ENCODE assay signal across 3 cellular contexts in the genomic region with DNA sequence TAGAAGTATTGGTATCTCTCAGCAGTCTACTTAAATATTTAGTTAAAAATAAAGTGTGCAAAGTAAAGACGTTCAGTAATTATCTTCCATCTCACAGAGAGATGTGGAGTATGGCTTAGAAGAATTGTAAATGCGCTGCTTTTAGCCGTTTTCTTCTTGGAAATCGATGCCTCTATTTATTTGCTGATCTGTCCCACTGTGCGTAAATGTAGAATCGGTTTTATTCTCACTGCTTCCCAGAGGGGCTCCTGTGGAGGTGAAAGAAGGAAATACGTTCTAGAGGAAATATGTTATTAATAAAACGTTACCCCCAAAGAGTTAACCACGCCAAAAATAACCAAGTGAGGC.
TF ChIP-seq lines count a peak whose summit lies in the region.

No MANE protein-coding gene starts in this region.

TF ChIP-seq in SK-N-SH, 30 proteins besides CTCF, POLR2A, EP300 and RAD21 (continued from another document):
- TF ChIP-seq, protein P1, sequence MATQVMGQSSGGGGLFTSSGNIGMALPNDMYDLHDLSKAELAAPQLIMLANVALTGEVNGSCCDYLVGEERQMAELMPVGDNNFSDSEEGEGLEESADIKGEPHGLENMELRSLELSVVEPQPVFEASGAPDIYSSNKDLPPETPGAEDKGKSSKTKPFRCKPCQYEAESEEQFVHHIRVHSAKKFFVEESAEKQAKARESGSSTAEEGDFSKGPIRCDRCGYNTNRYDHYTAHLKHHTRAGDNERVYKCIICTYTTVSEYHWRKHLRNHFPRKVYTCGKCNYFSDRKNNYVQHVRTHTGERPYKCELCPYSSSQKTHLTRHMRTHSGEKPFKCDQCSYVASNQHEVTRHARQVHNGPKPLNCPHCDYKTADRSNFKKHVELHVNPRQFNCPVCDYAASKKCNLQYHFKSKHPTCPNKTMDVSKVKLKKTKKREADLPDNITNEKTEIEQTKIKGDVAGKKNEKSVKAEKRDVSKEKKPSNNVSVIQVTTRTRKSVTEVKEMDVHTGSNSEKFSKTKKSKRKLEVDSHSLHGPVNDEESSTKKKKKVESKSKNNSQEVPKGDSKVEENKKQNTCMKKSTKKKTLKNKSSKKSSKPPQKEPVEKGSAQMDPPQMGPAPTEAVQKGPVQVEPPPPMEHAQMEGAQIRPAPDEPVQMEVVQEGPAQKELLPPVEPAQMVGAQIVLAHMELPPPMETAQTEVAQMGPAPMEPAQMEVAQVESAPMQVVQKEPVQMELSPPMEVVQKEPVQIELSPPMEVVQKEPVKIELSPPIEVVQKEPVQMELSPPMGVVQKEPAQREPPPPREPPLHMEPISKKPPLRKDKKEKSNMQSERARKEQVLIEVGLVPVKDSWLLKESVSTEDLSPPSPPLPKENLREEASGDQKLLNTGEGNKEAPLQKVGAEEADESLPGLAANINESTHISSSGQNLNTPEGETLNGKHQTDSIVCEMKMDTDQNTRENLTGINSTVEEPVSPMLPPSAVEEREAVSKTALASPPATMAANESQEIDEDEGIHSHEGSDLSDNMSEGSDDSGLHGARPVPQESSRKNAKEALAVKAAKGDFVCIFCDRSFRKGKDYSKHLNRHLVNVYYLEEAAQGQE (IDR thresholded peaks at IDR 0.05; ENCODE audit: low read depth, low read length), result no peak
- TF ChIP-seq SIN3A (IDR thresholded peaks at IDR 0.05; ENCODE audit: borderline replicate concordance, low read depth, low read length) (no peak), TAF1 (IDR thresholded peaks at IDR 0.05; ENCODE audit: borderline replicate concordance, low read depth, low read length) (no peak), NFIC (IDR thresholded peaks at IDR 0.05; ENCODE audit: borderline replicate concordance) (no peak), TEAD4 (IDR thresholded peaks at IDR 0.05; ENCODE audit: borderline replicate concordance, insufficient read depth) (no peak), RFX5 (IDR thresholded peaks at IDR 0.05; ENCODE audit: low read length) (no peak)
- TF ChIP-seq, protein P2, sequence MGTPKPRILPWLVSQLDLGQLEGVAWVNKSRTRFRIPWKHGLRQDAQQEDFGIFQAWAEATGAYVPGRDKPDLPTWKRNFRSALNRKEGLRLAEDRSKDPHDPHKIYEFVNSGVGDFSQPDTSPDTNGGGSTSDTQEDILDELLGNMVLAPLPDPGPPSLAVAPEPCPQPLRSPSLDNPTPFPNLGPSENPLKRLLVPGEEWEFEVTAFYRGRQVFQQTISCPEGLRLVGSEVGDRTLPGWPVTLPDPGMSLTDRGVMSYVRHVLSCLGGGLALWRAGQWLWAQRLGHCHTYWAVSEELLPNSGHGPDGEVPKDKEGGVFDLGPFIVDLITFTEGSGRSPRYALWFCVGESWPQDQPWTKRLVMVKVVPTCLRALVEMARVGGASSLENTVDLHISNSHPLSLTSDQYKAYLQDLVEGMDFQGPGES (IDR thresholded peaks at IDR 0.05; ENCODE audit: low read depth, low read length), result no peak
- TF ChIP-seq, protein P3, sequence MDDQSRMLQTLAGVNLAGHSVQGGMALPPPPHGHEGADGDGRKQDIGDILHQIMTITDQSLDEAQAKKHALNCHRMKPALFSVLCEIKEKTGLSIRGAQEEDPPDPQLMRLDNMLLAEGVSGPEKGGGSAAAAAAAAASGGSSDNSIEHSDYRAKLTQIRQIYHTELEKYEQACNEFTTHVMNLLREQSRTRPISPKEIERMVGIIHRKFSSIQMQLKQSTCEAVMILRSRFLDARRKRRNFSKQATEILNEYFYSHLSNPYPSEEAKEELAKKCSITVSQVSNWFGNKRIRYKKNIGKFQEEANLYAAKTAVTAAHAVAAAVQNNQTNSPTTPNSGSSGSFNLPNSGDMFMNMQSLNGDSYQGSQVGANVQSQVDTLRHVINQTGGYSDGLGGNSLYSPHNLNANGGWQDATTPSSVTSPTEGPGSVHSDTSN (IDR thresholded peaks at IDR 0.05), result no peak
- TF ChIP-seq, protein P4, sequence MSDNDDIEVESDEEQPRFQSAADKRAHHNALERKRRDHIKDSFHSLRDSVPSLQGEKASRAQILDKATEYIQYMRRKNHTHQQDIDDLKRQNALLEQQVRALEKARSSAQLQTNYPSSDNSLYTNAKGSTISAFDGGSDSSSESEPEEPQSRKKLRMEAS (IDR thresholded peaks at IDR 0.05; ENCODE audit: low read depth), result no peak

TF ChIP-seq in SK-N-SH treated with all-trans-retinoic acid at 6 μM for 48 hours, 23 proteins besides CTCF, POLR2A, EP300 and RAD21 (continued from another document):
- TF ChIP-seq ZNF8 (CRISPR knock-in tag; IDR thresholded peaks at IDR 0.05), result no peak
- no peak for TF ChIP-seq GLIS3 (CRISPR knock-in tag; IDR thresholded peaks at IDR 0.05)
- TF ChIP-seq SNAI2 (CRISPR knock-in tag; IDR thresholded peaks at IDR 0.05), result no peak
- TF ChIP-seq, protein P5, sequence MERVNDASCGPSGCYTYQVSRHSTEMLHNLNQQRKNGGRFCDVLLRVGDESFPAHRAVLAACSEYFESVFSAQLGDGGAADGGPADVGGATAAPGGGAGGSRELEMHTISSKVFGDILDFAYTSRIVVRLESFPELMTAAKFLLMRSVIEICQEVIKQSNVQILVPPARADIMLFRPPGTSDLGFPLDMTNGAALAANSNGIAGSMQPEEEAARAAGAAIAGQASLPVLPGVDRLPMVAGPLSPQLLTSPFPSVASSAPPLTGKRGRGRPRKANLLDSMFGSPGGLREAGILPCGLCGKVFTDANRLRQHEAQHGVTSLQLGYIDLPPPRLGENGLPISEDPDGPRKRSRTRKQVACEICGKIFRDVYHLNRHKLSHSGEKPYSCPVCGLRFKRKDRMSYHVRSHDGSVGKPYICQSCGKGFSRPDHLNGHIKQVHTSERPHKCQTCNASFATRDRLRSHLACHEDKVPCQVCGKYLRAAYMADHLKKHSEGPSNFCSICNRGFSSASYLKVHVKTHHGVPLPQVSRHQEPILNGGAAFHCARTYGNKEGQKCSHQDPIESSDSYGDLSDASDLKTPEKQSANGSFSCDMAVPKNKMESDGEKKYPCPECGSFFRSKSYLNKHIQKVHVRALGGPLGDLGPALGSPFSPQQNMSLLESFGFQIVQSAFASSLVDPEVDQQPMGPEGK (CRISPR knock-in tag; IDR thresholded peaks at IDR 0.05; ENCODE audit: borderline replicate concordance), result no peak
- TF ChIP-seq ZC3H10 (CRISPR knock-in tag; IDR thresholded peaks at IDR 0.05), result no peak
- TF ChIP-seq ZNF70 (CRISPR knock-in tag; IDR thresholded peaks at IDR 0.05), result no peak
- no peak for TF ChIP-seq OSR1 (CRISPR knock-in tag; IDR thresholded peaks at IDR 0.05)
- no peak for TF ChIP-seq ZFP3 (CRISPR knock-in tag; IDR thresholded peaks at IDR 0.05)
- TF ChIP-seq ARNTL (CRISPR knock-in tag; IDR thresholded peaks at IDR 0.05; ENCODE audit: borderline replicate concordance, low read depth), result no peak
- no peak for TF ChIP-seq BACH2 (CRISPR knock-in tag; IDR thresholded peaks at IDR 0.05; ENCODE audit: borderline replicate concordance)
- no peak for TF ChIP-seq ESRRG (CRISPR knock-in tag; IDR thresholded peaks at IDR 0.05)
- no peak for TF ChIP-seq ISL1 (CRISPR knock-in tag; IDR thresholded peaks at IDR 0.05)
- TF ChIP-seq PPARA (CRISPR knock-in tag; IDR thresholded peaks at IDR 0.05; ENCODE audit: borderline replicate concordance), result no peak
- no peak for TF ChIP-seq TOX (CRISPR knock-in tag; IDR thresholded peaks at IDR 0.05; ENCODE audit: borderline replicate concordance)
TF ChIP-seq in SK-N-SH treated with all-trans-retinoic acid at 6 μM for 48 hours: peak in this region for 0.

TF ChIP-seq in WTC11, 78 proteins besides CTCF, POLR2A, EP300 and RAD21:
- TF ChIP-seq, protein P6, sequence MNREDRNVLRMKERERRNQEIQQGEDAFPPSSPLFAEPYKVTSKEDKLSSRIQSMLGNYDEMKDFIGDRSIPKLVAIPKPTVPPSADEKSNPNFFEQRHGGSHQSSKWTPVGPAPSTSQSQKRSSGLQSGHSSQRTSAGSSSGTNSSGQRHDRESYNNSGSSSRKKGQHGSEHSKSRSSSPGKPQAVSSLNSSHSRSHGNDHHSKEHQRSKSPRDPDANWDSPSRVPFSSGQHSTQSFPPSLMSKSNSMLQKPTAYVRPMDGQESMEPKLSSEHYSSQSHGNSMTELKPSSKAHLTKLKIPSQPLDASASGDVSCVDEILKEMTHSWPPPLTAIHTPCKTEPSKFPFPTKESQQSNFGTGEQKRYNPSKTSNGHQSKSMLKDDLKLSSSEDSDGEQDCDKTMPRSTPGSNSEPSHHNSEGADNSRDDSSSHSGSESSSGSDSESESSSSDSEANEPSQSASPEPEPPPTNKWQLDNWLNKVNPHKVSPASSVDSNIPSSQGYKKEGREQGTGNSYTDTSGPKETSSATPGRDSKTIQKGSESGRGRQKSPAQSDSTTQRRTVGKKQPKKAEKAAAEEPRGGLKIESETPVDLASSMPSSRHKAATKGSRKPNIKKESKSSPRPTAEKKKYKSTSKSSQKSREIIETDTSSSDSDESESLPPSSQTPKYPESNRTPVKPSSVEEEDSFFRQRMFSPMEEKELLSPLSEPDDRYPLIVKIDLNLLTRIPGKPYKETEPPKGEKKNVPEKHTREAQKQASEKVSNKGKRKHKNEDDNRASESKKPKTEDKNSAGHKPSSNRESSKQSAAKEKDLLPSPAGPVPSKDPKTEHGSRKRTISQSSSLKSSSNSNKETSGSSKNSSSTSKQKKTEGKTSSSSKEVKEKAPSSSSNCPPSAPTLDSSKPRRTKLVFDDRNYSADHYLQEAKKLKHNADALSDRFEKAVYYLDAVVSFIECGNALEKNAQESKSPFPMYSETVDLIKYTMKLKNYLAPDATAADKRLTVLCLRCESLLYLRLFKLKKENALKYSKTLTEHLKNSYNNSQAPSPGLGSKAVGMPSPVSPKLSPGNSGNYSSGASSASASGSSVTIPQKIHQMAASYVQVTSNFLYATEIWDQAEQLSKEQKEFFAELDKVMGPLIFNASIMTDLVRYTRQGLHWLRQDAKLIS (CRISPR knock-in tag; IDR thresholded peaks at IDR 0.05; ENCODE audit: borderline replicate concordance), result no peak
- TF ChIP-seq ZNF396 (CRISPR knock-in tag; IDR thresholded peaks at IDR 0.05; ENCODE audit: borderline replicate concordance) (no peak), NFATC4 (CRISPR knock-in tag; IDR thresholded peaks at IDR 0.05) (no peak), KAT7 (CRISPR knock-in tag; IDR thresholded peaks at IDR 0.05; ENCODE audit: borderline replicate concordance) (no peak), FOXK1 (CRISPR knock-in tag; IDR thresholded peaks at IDR 0.05) (no peak), OVOL2 (CRISPR knock-in tag; IDR thresholded peaks at IDR 0.05; ENCODE audit: borderline replicate concordance) (no peak), ELF4 (CRISPR knock-in tag; IDR thresholded peaks at IDR 0.05; ENCODE audit: low read depth) (no peak)
- TF ChIP-seq, protein P7, sequence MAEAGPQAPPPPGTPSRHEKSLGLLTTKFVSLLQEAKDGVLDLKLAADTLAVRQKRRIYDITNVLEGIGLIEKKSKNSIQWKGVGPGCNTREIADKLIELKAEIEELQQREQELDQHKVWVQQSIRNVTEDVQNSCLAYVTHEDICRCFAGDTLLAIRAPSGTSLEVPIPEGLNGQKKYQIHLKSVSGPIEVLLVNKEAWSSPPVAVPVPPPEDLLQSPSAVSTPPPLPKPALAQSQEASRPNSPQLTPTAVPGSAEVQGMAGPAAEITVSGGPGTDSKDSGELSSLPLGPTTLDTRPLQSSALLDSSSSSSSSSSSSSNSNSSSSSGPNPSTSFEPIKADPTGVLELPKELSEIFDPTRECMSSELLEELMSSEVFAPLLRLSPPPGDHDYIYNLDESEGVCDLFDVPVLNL (CRISPR knock-in tag; IDR thresholded peaks at IDR 0.05; ENCODE audit: borderline replicate concordance, low read depth), result no peak
TF ChIP-seq in WTC11: peak in this region for 0.
